In genomic region chr14:54776361-54777001, GRCh38 we compare ENCODE assay signal across 8 cellular contexts.
A peak's percentile ranks its signal among the peaks of the same experiment; 100 is the strongest.
DNase-seq lines count a peak whose midpoint lies in the region; ATAC-seq and TF ChIP-seq lines count a peak whose summit lies in the region.

No MANE protein-coding gene starts in this region.

- POLR2A ChIA-PET in A673 (lab: Charles Lee; ENCODE audit: low non-redundant PET), result no interaction called here

- TF ChIP-seq CTCF in A673 (conservative IDR thresholded peaks at IDR 0.05; ENCODE audit: low read depth, low read length) (no peak), thoracic aorta (IDR thresholded peaks at IDR 0.05) (no peak)

- peak; percentile 38 for ATAC-seq in GM21717 (IDR thresholded peaks at IDR 0.05; ENCODE audit: unreplicated experiment)
- ATAC-seq in SK-N-SH treated with all-trans-retinoic acid at 6 μM for 48 hours, result peak; percentile 37
- peak; percentile 61 for ATAC-seq in activated naive CD8-positive, alpha-beta T cell treated with anti-CD3 and anti-CD28 coated beads, Interleukin-2, amount 50 U/mL, for 24 hours
- no peak for ATAC-seq in thoracic aorta (ENCODE audit: insufficient number of reproducible peaks, low FRiP score, low read depth)

- no peak overlapping the region for H3K27ac ChIP-seq in A673 (ENCODE audit: low read depth, low read length, poor library complexity, severe bottlenecking)
- H3K27ac ChIP-seq in thoracic aorta, result peak overlapping the region; percentile 92 to 99

- H3K4me3 ChIP-seq in A673 (ENCODE audit: low read depth, low read length, poor library complexity, severe bottlenecking) (no peak overlapping the region), thoracic aorta (peak overlapping the region; percentile 44)

- H3K27ac Mint-ChIP-seq in activated naive CD8-positive, alpha-beta T cell treated with anti-CD3 and anti-CD28 coated beads, Interleukin-2, amount 50 U/mL, for 24 hours, result peak overlapping the region; percentile 79

- peaks cover 3% of the 10 kb centered on the region for H3K36me3 Mint-ChIP-seq in activated naive CD8-positive, alpha-beta T cell treated with anti-CD3 and anti-CD28 coated beads, Interleukin-2, amount 50 U/mL, for 24 hours (ENCODE audit: low read depth)

- DNase-seq in A673 (ENCODE audit: low spot score) (peak; percentile 55), lung microvascular endothelial cell (ENCODE audit: low read depth in 2 of 2) (peak; percentile 42 to 44), thoracic aorta (ENCODE audit: low spot score) (no peak), NCI-H510A (lab: John Stamatoyannopoulos, UW) (no peak), mucosa of gallbladder (ENCODE audit: low spot score) (no peak)
- peak; percentile 83 for DNase-seq in activated naive CD8-positive, alpha-beta T cell treated with anti-CD3 and anti-CD28 coated beads, Interleukin-2, amount 50 U/mL, for 24 hours

- intact Hi-C loops in A673 (cut with micrococcal nuclease; ENCODE audit: unreplicated experiment), result no loop called here

- peak overlapping the region; percentile 50 for H3K4me3 Mint-ChIP-seq in activated naive CD8-positive, alpha-beta T cell treated with anti-CD3 and anti-CD28 coated beads, Interleukin-2, amount 50 U/mL, for 24 hours

- peaks cover 7% of the 10 kb centered on the region for H3K27me3 Mint-ChIP-seq in activated naive CD8-positive, alpha-beta T cell treated with anti-CD3 and anti-CD28 coated beads, Interleukin-2, amount 50 U/mL, for 24 hours

- peaks cover 27% of the 10 kb centered on the region for H3K4me1 ChIP-seq in A673 (ENCODE audit: insufficient read depth, low read length, poor library complexity, severe bottlenecking)
- peaks cover 36 to 57% of the 10 kb centered on the region in 2 donors for H3K4me1 ChIP-seq in thoracic aorta (ENCODE audit: control insufficient read depth in 1 of 2, low read depth in 2 of 2)

- H3K36me3 ChIP-seq in A673 (ENCODE audit: insufficient read depth, low read length, poor library complexity, severe bottlenecking), result no peaks in the 10 kb centered on the region
- peaks cover 38% of the 10 kb centered on the region for H3K36me3 ChIP-seq in thoracic aorta

- peaks cover 64% of the 10 kb centered on the region for H3K4me1 Mint-ChIP-seq in activated naive CD8-positive, alpha-beta T cell treated with anti-CD3 and anti-CD28 coated beads, Interleukin-2, amount 50 U/mL, for 24 hours

- BruUV-seq in A673 (replicated peaks; lab: Mats Ljungman, UMichigan), result no TSS peak

- no peaks in the 10 kb centered on the region for H3K9me3 ChIP-seq in A673 (ENCODE audit: low read depth, low read length, poor library complexity, severe bottlenecking)
- H3K9me3 ChIP-seq in thoracic aorta, result no peaks in the 10 kb centered on the region

- no peaks in the 10 kb centered on the region for H3K27me3 ChIP-seq in A673 (replicated peaks; ENCODE audit: insufficient read depth, low read depth, low read length, poor library complexity)
- H3K27me3 ChIP-seq in thoracic aorta (replicated peaks; ENCODE audit: insufficient read depth), result no peaks in the 10 kb centered on the region

- H3K9me3 Mint-ChIP-seq in activated naive CD8-positive, alpha-beta T cell treated with anti-CD3 and anti-CD28 coated beads, Interleukin-2, amount 50 U/mL, for 24 hours, result no peaks in the 10 kb centered on the region

- CTCF ChIA-PET in A673 (lab: Charles Lee), result interaction anchor here (2.3 kb wide), 1 partner anchor 212 kb away, joined by 10 read pairs; no protein-coding TSS in a partner anchor

TF ChIP-seq in SK-N-SH treated with all-trans-retinoic acid at 6 μM for 48 hours, 23 proteins besides CTCF, POLR2A, EP300 and RAD21:
- TF ChIP-seq SNAI2 (CRISPR knock-in tag; IDR thresholded peaks at IDR 0.05), result no peak
- TF ChIP-seq CSRNP3 (CRISPR knock-in tag; IDR thresholded peaks at IDR 0.05), result no peak
- no peak for TF ChIP-seq CREB5 (CRISPR knock-in tag; IDR thresholded peaks at IDR 0.05; ENCODE audit: low read depth)
- no peak for TF ChIP-seq ISL1 (CRISPR knock-in tag; IDR thresholded peaks at IDR 0.05)
- no peak for TF ChIP-seq ZNF70 (CRISPR knock-in tag; IDR thresholded peaks at IDR 0.05)
- TF ChIP-seq ZNF565 (CRISPR knock-in tag; conservative IDR thresholded peaks at IDR 0.05; ENCODE audit: low read depth), result no peak
- TF ChIP-seq TSHZ2 (CRISPR knock-in tag; IDR thresholded peaks at IDR 0.05), result no peak
- TF ChIP-seq ARNTL (CRISPR knock-in tag; IDR thresholded peaks at IDR 0.05; ENCODE audit: borderline replicate concordance, low read depth), result no peak
- TF ChIP-seq CSDC2 (CRISPR knock-in tag; IDR thresholded peaks at IDR 0.05), result no peak
- TF ChIP-seq GLIS3 (CRISPR knock-in tag; IDR thresholded peaks at IDR 0.05), result no peak
- TF ChIP-seq RARB (CRISPR knock-in tag; IDR thresholded peaks at IDR 0.05), result no peak
- TF ChIP-seq ZFP30 (CRISPR knock-in tag; IDR thresholded peaks at IDR 0.05), result no peak
- TF ChIP-seq TCF4 (CRISPR knock-in tag; IDR thresholded peaks at IDR 0.05; ENCODE audit: borderline replicate concordance), result no peak
- no peak for TF ChIP-seq ZNF8 (CRISPR knock-in tag; IDR thresholded peaks at IDR 0.05)
- no peak for TF ChIP-seq TOX (CRISPR knock-in tag; IDR thresholded peaks at IDR 0.05; ENCODE audit: borderline replicate concordance)

Comparison
In these comparisons a context has a peak if more than half of its experiments do, and no peak if none do; other contexts are left out.
1. DNase-seq: peak in A673 (single experiment), activated naive CD8-positive, alpha-beta T cell treated with anti-CD3 and anti-CD28 coated beads, Interleukin-2, amount 50 U/mL, for 24 hours (single experiment) and lung microvascular endothelial cell (2 of 2); none in thoracic aorta (single experiment), NCI-H510A (single experiment) and mucosa of gallbladder (single experiment).